Comparison of ENCODE assay signal across 15 cellular contexts in genomic region chr2:202387608-202388342, GRCh38. TPM values are rescaled to one million over a fixed set of nuclear protein-coding genes. Genes with fewer than 3 reads are reported as not detected.
DNase-seq lines count a peak whose midpoint lies in the region; ATAC-seq, FAIRE-seq and TF ChIP-seq lines count a peak whose summit lies in the region.
"Had no signal": no experiment of that assay in that cellular context is flagged by ENCODE, and none has a peak within 500 bp of the region (broad histone marks: within the 10 kb centered on the region; RNA-seq: fewer than 3 reads in every experiment).

No MANE protein-coding gene starts in this region.

- H4K20me1 ChIP-seq in HepG2 (ENCODE audit: insufficient read depth, low read length), result no peaks in the 10 kb centered on the region

- intact Hi-C loops in HepG2 (cut with micrococcal nuclease; ENCODE audit: unreplicated experiment), result no loop called here
- intact Hi-C loops in right lobe of liver (cut with DNase I), result no loop called here
- intact Hi-C loops in Caco-2 (cut with micrococcal nuclease; ENCODE audit: unreplicated experiment), result no loop called here

- no peak for TF ChIP-seq CTCF in HepG2 (CRISPR knock-in tag; IDR thresholded peaks at IDR 0.05)
- TF ChIP-seq CTCF in right lobe of liver (IDR thresholded peaks at IDR 0.05), result no peak
- TF ChIP-seq CTCF in Caco-2 (IDR thresholded peaks at IDR 0.05; ENCODE audit: insufficient read depth in 1 of 2, low read depth in 1 of 2, low read length in 1 of 2, severe bottlenecking in 1 of 2, unreplicated experiment in 1 of 2), result no peak

- H3K4me1 ChIP-seq in HepG2 (ENCODE audit: insufficient read depth, low read length), result no peaks in the 10 kb centered on the region
- peaks cover 0 to 9% (median 4%) of the 10 kb centered on the region in 4 donors for H3K4me1 ChIP-seq in right lobe of liver
- H3K4me1 ChIP-seq in Caco-2, result no peaks in the 10 kb centered on the region

- no peak overlapping the region for H3K4me3 ChIP-seq in HepG2 (replicated peaks in 1 of 3; ENCODE audit: insufficient read depth in 1 of 3, low read depth in 2 of 3, low read length in 3 of 3)
- no peak overlapping the region for H3K4me3 ChIP-seq in right lobe of liver
- no peak overlapping the region for H3K4me3 ChIP-seq in Caco-2 (ENCODE audit: low read depth, low read length)
- H3K4me3 ChIP-seq: pancreas had no signal

- H3K36me3 ChIP-seq in HepG2 (replicated peaks in 1 of 2; ENCODE audit: control insufficient read depth in 1 of 2, insufficient read depth in 2 of 2, low read length in 2 of 2), result no peaks in the 10 kb centered on the region; a peak in 1 of 5 replicates
- no peaks in the 10 kb centered on the region for H3K36me3 ChIP-seq in right lobe of liver
- no peaks in the 10 kb centered on the region for H3K36me3 ChIP-seq in Caco-2 (ENCODE audit: control insufficient read depth, insufficient read depth, low read length)
- H3K36me3 ChIP-seq: pancreas had no signal

- POLR2A ChIA-PET in HepG2 (lab: Yijun Ruan, JAX), result no interaction called here
- POLR2A ChIA-PET in Caco-2 (lab: Charles Lee), result no interaction called here

- no peak overlapping the region for H3K4me2 ChIP-seq in HepG2 (ENCODE audit: low read depth, low read length)

- no peak overlapping the region for H3K9ac ChIP-seq in HepG2 (ENCODE audit: insufficient read depth, low read depth, low read length)

- H3K9me3 ChIP-seq in HepG2 (ENCODE audit: low read length), result no peaks in the 10 kb centered on the region
- H3K9me3 ChIP-seq in right lobe of liver, result no peaks in the 10 kb centered on the region
- H3K9me3 ChIP-seq in Caco-2, result no peaks in the 10 kb centered on the region
- H3K9me3 ChIP-seq: pancreas had no signal

- CTCF ChIA-PET in HepG2 (lab: Yijun Ruan, JAX; ENCODE audit: low intra/inter-chr PET ratio, low total read pairs) (no interaction called here), Caco-2 (lab: Charles Lee) (no interaction called here)

- no peak overlapping the region for H3K4me3 Mint-ChIP-seq in Caco-2 (ENCODE audit: unreplicated experiment)
- H3K4me3 Mint-ChIP-seq: activated naive CD4-positive, alpha-beta T cell treated with anti-CD3 and anti-CD28 coated beads for 36 hours had no signal

- peaks cover 55% of the 10 kb centered on the region for H3K79me2 ChIP-seq in HepG2 (ENCODE audit: insufficient read depth, low read length)

- H3K9me3 Mint-ChIP-seq in Caco-2 (ENCODE audit: unreplicated experiment), result no peaks in the 10 kb centered on the region
- H3K9me3 Mint-ChIP-seq: activated naive CD4-positive, alpha-beta T cell treated with anti-CD3 and anti-CD28 coated beads for 36 hours had no signal

- ATAC-seq in HepG2 (no peak), right lobe of liver (no peak), HG02970 (IDR thresholded peaks at IDR 0.05; ENCODE audit: low FRiP score, unreplicated experiment) (no peak)
- peak; percentile 49 for ATAC-seq in stimulated activated naive CD8-positive, alpha-beta T cell treated with anti-CD3 and anti-CD28 coated beads, Interleukin-15, Interleukin-2, amounts not matched to agents 100 U/mL and 50 U/mL, for 24 hours
- ATAC-seq: pancreas had no signal

- H3K27me3 Mint-ChIP-seq in Caco-2 (ENCODE audit: insufficient read depth, unreplicated experiment), result no peaks in the 10 kb centered on the region
- H3K27me3 Mint-ChIP-seq: brain had no signal

- TF ChIP-seq POLR2A in HepG2 (IDR thresholded peaks at IDR 0.05; ENCODE audit: insufficient read depth in 1 of 2, low read depth in 2 of 2, low read length in 2 of 2) (no peak), right lobe of liver (IDR thresholded peaks at IDR 0.05) (no peak), erythroblast (IDR thresholded peaks at IDR 0.05; ENCODE audit: low read length) (no peak)

- WGBS in HepG2 (ENCODE audit: low lambda C conversion rate), result 90% methylated on average over 8 of the region's 8 CpGs
- WGBS in right lobe of liver (ENCODE audit: insufficient coverage, low coverage, low lambda C conversion rate, missing lambda C conversion rate), result 81% methylated on average over 8 of the region's 8 CpGs

- no peak overlapping the region for H2AFZ ChIP-seq in HepG2 (ENCODE audit: low read length)

- BruUV-seq in HepG2 (replicated peaks; lab: Mats Ljungman, UMichigan), result TSS peak; percentile 39
- BruUV-seq in Caco-2 (replicated peaks; lab: Mats Ljungman, UMichigan), result no TSS peak

- FAIRE-seq in HepG2 (lab: Jason Lieb, UNC), result no peak
- FAIRE-seq: pancreas had no signal

- H3K27me3 ChIP-seq in HepG2 (ENCODE audit: control insufficient read depth in 1 of 2, insufficient read depth in 2 of 2, low read length in 2 of 2) (no peaks in the 10 kb centered on the region; a peak in 1 of 5 replicates), right lobe of liver (no peaks in the 10 kb centered on the region), Caco-2 (replicated peaks; ENCODE audit: control insufficient read depth, insufficient read depth, low read length) (no peaks in the 10 kb centered on the region)
- H3K27me3 ChIP-seq: pancreas had no signal

- TF ChIP-seq RAD21 in HepG2 (CRISPR knock-in tag; IDR thresholded peaks at IDR 0.05), result no peak

- no peak overlapping the region for H3K27ac Mint-ChIP-seq in Caco-2 (ENCODE audit: unreplicated experiment)
- H3K27ac Mint-ChIP-seq: activated naive CD4-positive, alpha-beta T cell treated with anti-CD3 and anti-CD28 coated beads for 36 hours had no signal

- DNase-seq in HepG2 (ENCODE audit: low spot score) (no peak), right lobe of liver (no peak), SK-MEL-5 (ENCODE audit: low read depth, low spot score) (peak; percentile 16), erythroblast (lab: John Stamatoyannopoulos, UW) (peak; percentile 69 to 83), Caco-2 (no peak), NCI-H524 (lab: John Stamatoyannopoulos, UW) (no peak)
- no peak for DNase-seq in stimulated activated naive CD8-positive, alpha-beta T cell treated with anti-CD3 and anti-CD28 coated beads, Interleukin-15, Interleukin-2, amounts not matched to agents 100 U/mL and 50 U/mL, for 24 hours
- DNase-seq: activated naive CD4-positive, alpha-beta T cell treated with anti-CD3 and anti-CD28 coated beads for 36 hours; KG1; NCI-H1417; NCI-H2227 treated with DMSO at 0.1 percent for 48 hours; pancreas had no signal

- TF ChIP-seq EP300 in HepG2 (IDR thresholded peaks at IDR 0.05; ENCODE audit: low read depth in 2 of 2, low read length in 2 of 2) (no peak), HepG2 (CRISPR knock-in tag; IDR thresholded peaks at IDR 0.05; ENCODE audit: borderline replicate concordance) (no peak)

- H3K4me1 Mint-ChIP-seq in Caco-2 (ENCODE audit: low read depth, unreplicated experiment), result peaks cover 11% of the 10 kb centered on the region

- H3K27ac ChIP-seq in HepG2 (ENCODE audit: extremely low read length, insufficient read depth, low read length), result no peak overlapping the region
- H3K27ac ChIP-seq in right lobe of liver, result no peak overlapping the region
- H3K27ac ChIP-seq: HL-60, pancreas had no signal

- in situ Hi-C loops in HepG2 (cut with HindIII; ENCODE audit: extremely low pct_ligation_motif_present, low pct_unique_long_range_greater_than_20kb) (no loop called here), SK-MEL-5 (cut with HindIII; ENCODE audit: low pct_unique_long_range_greater_than_20kb, low sequenced_read_pairs) (no loop called here)

- H3K36me3 Mint-ChIP-seq in Caco-2 (ENCODE audit: insufficient read depth, unreplicated experiment), result peaks cover 11% of the 10 kb centered on the region

TF ChIP-seq in HepG2, 621 proteins besides CTCF, POLR2A, EP300 and RAD21 (continues in another document):
- TF ChIP-seq HNF4G (IDR thresholded peaks at IDR 0.05; ENCODE audit: borderline replicate concordance, low read depth, low read length), result no peak
- TF ChIP-seq HNF4G (CRISPR knock-in tag; IDR thresholded peaks at IDR 0.05; ENCODE audit: borderline replicate concordance, low read depth), result no peak
- no peak for TF ChIP-seq CEBPB (IDR thresholded peaks at IDR 0.05; ENCODE audit: borderline replicate concordance, low read depth, low read length)

RNA-seq across cellular contexts. Expression of gene BMPR2, which starts 11.6 kb away (rescaled TPM):
- total RNA-seq in HepG2 (2016; rRNA removed; fragmentation: Illumina TruSeq; extraction: Trizol) (5.5 and 7.4 TPM in 2 replicates), right lobe of liver (10 to 100 TPM; 14.6 to 25.2 (median 18.7) TPM), Caco-2 (2022) (27.2 and 28.1 TPM in 2 replicates)
- total RNA-seq in HepG2 (2016; cell fraction: cytosol; rRNA removed; fragmentation: Illumina TruSeq; extraction: Trizol; ENCODE audit: low read depth), result 13.2 and 14.1 TPM in 2 replicates
- total RNA-seq in HepG2 (2016; cell fraction: insoluble cytoplasmic fraction; rRNA removed; fragmentation: Illumina TruSeq; extraction: Trizol), result 5.4 and 6.0 TPM in 2 replicates
- 5.9 and 6.9 TPM in 2 replicates for total RNA-seq in HepG2 (2016; cell fraction: membrane; rRNA removed; fragmentation: Illumina TruSeq; extraction: Trizol)
- total RNA-seq in HepG2 (2016; cell fraction: nucleus; rRNA removed; fragmentation: Illumina TruSeq; extraction: Trizol), result 8.1 and 8.5 TPM in 2 replicates
- 9.9 and 10.3 TPM in 2 replicates for polyA plus RNA-seq in HepG2 (2011; rRNA removed)
- 5.9 and 9.5 TPM in 2 replicates for polyA plus RNA-seq in HepG2 (2011; cell fraction: cytosol; rRNA removed)
- polyA plus RNA-seq in HepG2 (2011; cell fraction: nucleus; rRNA removed), result 4.3 and 4.8 TPM in 2 replicates
- 7.1 and 8.8 TPM in 2 replicates for polyA plus RNA-seq in HepG2 (2012)
- 0.36 and 0.44 TPM in 2 replicates for polyA plus RNA-seq in HepG2 (2016; cell fraction: cytosol; fragmentation: Illumina TruSeq; extraction: Trizol; ENCODE audit: low read depth)
- 8.8 and 9.2 TPM in 2 replicates for polyA plus RNA-seq in HepG2 (2016; cell fraction: insoluble cytoplasmic fraction; fragmentation: Illumina TruSeq; extraction: Trizol; ENCODE audit: low read depth)
- 2.0 and 2.2 TPM in 2 replicates for polyA plus RNA-seq in HepG2 (2016; cell fraction: membrane; fragmentation: Illumina TruSeq; extraction: Trizol; ENCODE audit: low read depth)
- 10.9 and 11.7 TPM in 2 replicates for polyA plus RNA-seq in HepG2 (2016; cell fraction: nucleus; fragmentation: Illumina TruSeq; extraction: Trizol; ENCODE audit: insufficient read depth, low read depth)
- polyA minus RNA-seq in HepG2 (2011; rRNA and poly(A)+ RNA removed; ENCODE audit: low replicate concordance), result 15.2 and 16.0 TPM in 2 replicates
- polyA minus RNA-seq in HepG2 (2011; cell fraction: cytosol; rRNA and poly(A)+ RNA removed), result 21.4 and 27.0 TPM in 2 replicates
- 16.5 and 23.7 TPM in 2 replicates for polyA minus RNA-seq in HepG2 (2011; cell fraction: nucleus; rRNA and poly(A)+ RNA removed)
- 11.4 and 13.0 TPM in 2 replicates for total RNA-seq in SK-MEL-5 (2014; rRNA removed; shearing (Covaris generic))
- polyA plus RNA-seq in SK-MEL-5 (2015; cell fraction: cytosol; rRNA removed), result 14.0 and 23.5 TPM in 2 replicates
- polyA plus RNA-seq in SK-MEL-5 (2015; cell fraction: nucleus; rRNA removed), result 3.5 and 3.7 TPM in 2 replicates

Comparison
In these comparisons a context has a peak if more than half of its experiments do, and no peak if none do; other contexts are left out.
1. DNase-seq: peak in SK-MEL-5 (single experiment) and erythroblast (2 of 2); none in HepG2 (single experiment), right lobe of liver (0 of 3), stimulated activated naive CD8-positive, alpha-beta T cell treated with anti-CD3 and anti-CD28 coated beads, Interleukin-15, Interleukin-2, amounts not matched to agents 100 U/mL and 50 U/mL, for 24 hours (single experiment), Caco-2 (0 of 2) and NCI-H524 (0 of 2).